8 cellular contexts compared by ENCODE assay signal in genomic region chr16:3690470-3690918, GRCh38. TPM values are rescaled to one million over a fixed set of nuclear protein-coding genes. Genes with fewer than 3 reads are reported as not detected.
DNase-seq lines count a peak whose midpoint lies in the region; ATAC-seq and TF ChIP-seq lines count a peak whose summit lies in the region.

No MANE protein-coding gene starts in this region.

- H2BK5ac ChIP-seq in neuronal stem cell (ENCODE audit: low read length): no peak overlapping the region

- no peak overlapping the region for H3K4ac ChIP-seq in neuronal stem cell (ENCODE audit: low read length)

- peak; percentile 56 for ATAC-seq in GM19324 (IDR thresholded peaks at IDR 0.05; ENCODE audit: low FRiP score, unreplicated experiment)
- peak; percentile 99 for ATAC-seq in stimulated activated naive CD8-positive, alpha-beta T cell treated with anti-CD3 and anti-CD28 coated beads, Interleukin-15, amount 100 ng/mL, for 72 hours

- no peaks in the 10 kb centered on the region for H3K27me3 ChIP-seq in SJCRH30
- no peaks in the 10 kb centered on the region for H3K27me3 ChIP-seq in neuronal stem cell (ENCODE audit: control insufficient read depth in 3 of 3, insufficient read depth in 3 of 3, low read depth in 1 of 3, low read length in 3 of 3)

- H3K14ac ChIP-seq in neuronal stem cell (ENCODE audit: low read length): no peak overlapping the region

- H3K4me3 ChIP-seq in AG09309 (ENCODE audit: control insufficient read depth, low read depth, low read length): peak overlapping the region; percentile 39
- no peak overlapping the region for H3K4me3 ChIP-seq in SJCRH30
- peak overlapping the region; percentile 18 to 47 for H3K4me3 ChIP-seq in foreskin fibroblast (ENCODE audit: low read depth in 1 of 2, low read length in 2 of 2)
- H3K4me3 ChIP-seq in neuronal stem cell (ENCODE audit: low read length in 2 of 2): no peak overlapping the region

- H2BK15ac ChIP-seq in neuronal stem cell (ENCODE audit: low read length): no peak overlapping the region

- no CpG with 5 or more reads among the region's 18 CpGs for WGBS in neuronal stem cell (ENCODE audit: extremely low coverage in 2 of 2, insufficient read length in 2 of 2, insufficient replicate concordance in 1 of 2), 2 donors

- H3K27ac Mint-ChIP-seq in stimulated activated naive CD8-positive, alpha-beta T cell treated with anti-CD3 and anti-CD28 coated beads, Interleukin-15, amount 100 ng/mL, for 72 hours: peak overlapping the region in 1 of 2 donors; percentile 38

- no peaks in the 10 kb centered on the region for H3K9me3 ChIP-seq in SJCRH30 (replicated peaks)
- no peaks in the 10 kb centered on the region for H3K9me3 ChIP-seq in neuronal stem cell (replicated peaks in 1 of 2; ENCODE audit: control insufficient read depth in 2 of 2, insufficient read depth in 1 of 2, low read depth in 1 of 2, low read length in 2 of 2)

- H3K4me2 ChIP-seq in neuronal stem cell (ENCODE audit: insufficient read depth, low read length, poor library complexity, severe bottlenecking): no peak overlapping the region

- no peaks in the 10 kb centered on the region for H3K9me3 Mint-ChIP-seq in stimulated activated naive CD8-positive, alpha-beta T cell treated with anti-CD3 and anti-CD28 coated beads, Interleukin-15, amount 100 ng/mL, for 72 hours

- H4K91ac ChIP-seq in neuronal stem cell (ENCODE audit: low read depth, low read length, poor library complexity): no peak overlapping the region

- H3K27ac ChIP-seq in SJCRH30 (no peak overlapping the region), neuronal stem cell (replicated peaks; ENCODE audit: low read length) (no peak overlapping the region)

- H3K9ac ChIP-seq in neuronal stem cell (ENCODE audit: low read depth, low read length, poor library complexity): no peak overlapping the region

- no peaks in the 10 kb centered on the region for H3K27me3 Mint-ChIP-seq in stimulated activated naive CD8-positive, alpha-beta T cell treated with anti-CD3 and anti-CD28 coated beads, Interleukin-15, amount 100 ng/mL, for 72 hours

- no peak overlapping the region for H2AK5ac ChIP-seq in neuronal stem cell (ENCODE audit: low read depth, low read length)

- TF ChIP-seq CTCF in AG09309 (IDR thresholded peaks at IDR 0.05; ENCODE audit: control insufficient read depth, insufficient read depth, low read depth, low read length, missing control alignments) (peak; percentile 94), foreskin fibroblast (IDR thresholded peaks at IDR 0.05; ENCODE audit: low read depth, low read length) (peak; percentile 88)

- H3K23ac ChIP-seq in neuronal stem cell (ENCODE audit: low read depth, low read length, poor library complexity): no peak overlapping the region

- peak overlapping the region in 1 of 2 donors; percentile 73 for H3K4me3 Mint-ChIP-seq in stimulated activated naive CD8-positive, alpha-beta T cell treated with anti-CD3 and anti-CD28 coated beads, Interleukin-15, amount 100 ng/mL, for 72 hours

- H2BK12ac ChIP-seq in neuronal stem cell (ENCODE audit: low read length): no peak overlapping the region

- no peak overlapping the region for H2BK120ac ChIP-seq in neuronal stem cell (ENCODE audit: low read depth, low read length)

- peaks cover 19% of the 10 kb centered on the region for H3K4me1 Mint-ChIP-seq in stimulated activated naive CD8-positive, alpha-beta T cell treated with anti-CD3 and anti-CD28 coated beads, Interleukin-15, amount 100 ng/mL, for 72 hours

- H3K79me1 ChIP-seq in neuronal stem cell (ENCODE audit: low read depth, low read length): no peaks in the 10 kb centered on the region

- H3K36me3 ChIP-seq in SJCRH30 (peaks cover 6% of the 10 kb centered on the region; the same call in 1 of the 2 replicates), neuronal stem cell (replicated peaks in 1 of 2; ENCODE audit: control insufficient read depth in 2 of 2, insufficient read depth in 2 of 2, low read length in 2 of 2) (peaks cover 21 to 68% of the 10 kb centered on the region in 2 donors)

- peak overlapping the region; percentile 20 for H2AFZ ChIP-seq in neuronal stem cell (ENCODE audit: low read length)

- H3K18ac ChIP-seq in neuronal stem cell (ENCODE audit: low read length): no peak overlapping the region

- H3K4me1 ChIP-seq in SJCRH30 (no peaks in the 10 kb centered on the region), neuronal stem cell (ENCODE audit: control insufficient read depth in 2 of 2, insufficient read depth in 1 of 2, low read depth in 1 of 2, low read length in 2 of 2) (no peaks in the 10 kb centered on the region)

- no peak overlapping the region for H4K8ac ChIP-seq in neuronal stem cell (ENCODE audit: low read depth, low read length)

- peak; percentile 89 for DNase-seq in AG09309 (ENCODE audit: low read depth)
- peak; percentile 60 for DNase-seq in LoVo (ENCODE audit: low spot score)
- DNase-seq in SJCRH30: peak; percentile 80 to 84
- DNase-seq in activated gamma-delta T cell treated with Interleukin-2 at 50 U/mL for 16 hours: peak; percentile 82
- DNase-seq in foreskin fibroblast: peak; percentile 92 to 98
- peak; percentile 67 for DNase-seq in neuronal stem cell (ENCODE audit: low spot score)
- peak; percentile 79 to 84 for DNase-seq in stimulated activated naive CD8-positive, alpha-beta T cell treated with anti-CD3 and anti-CD28 coated beads, Interleukin-15, amount 100 ng/mL, for 72 hours

RNA-seq across cellular contexts. Expression of gene TRAP1, which starts 26.8 kb away (rescaled TPM):
- total RNA-seq in SJCRH30 (2014; rRNA removed; shearing (Covaris generic)): 71.0 and 72.5 TPM in 2 replicates
- polyA plus RNA-seq in neuronal stem cell (2013, experiment 1 of 2): 156 TPM
- 144 TPM for polyA plus RNA-seq in neuronal stem cell (2013, experiment 2 of 2)

RNA-seq across cellular contexts. Expression of gene DNASE1, which starts 36.0 kb away (rescaled TPM):
- total RNA-seq in SJCRH30 (2014; rRNA removed; shearing (Covaris generic)): 17.4 and 19.3 TPM in 2 replicates
- polyA plus RNA-seq in neuronal stem cell (2013, experiment 1 of 2): 13.3 TPM
- polyA plus RNA-seq in neuronal stem cell (2013, experiment 2 of 2): 13.3 TPM

Comparison
In these comparisons a context has a peak if more than half of its experiments do, and no peak if none do; other contexts are left out.
1. H3K4me3 ChIP-seq: peak in AG09309 (single experiment) and foreskin fibroblast (2 of 2); none in SJCRH30 (single experiment) and neuronal stem cell (0 of 2).
2. Peak in every context shown above with its lines, with median percentiles within 50 percentile points of each other: DNase-seq.